ENCODE assay signal across 8 cellular contexts in the genomic region with DNA sequence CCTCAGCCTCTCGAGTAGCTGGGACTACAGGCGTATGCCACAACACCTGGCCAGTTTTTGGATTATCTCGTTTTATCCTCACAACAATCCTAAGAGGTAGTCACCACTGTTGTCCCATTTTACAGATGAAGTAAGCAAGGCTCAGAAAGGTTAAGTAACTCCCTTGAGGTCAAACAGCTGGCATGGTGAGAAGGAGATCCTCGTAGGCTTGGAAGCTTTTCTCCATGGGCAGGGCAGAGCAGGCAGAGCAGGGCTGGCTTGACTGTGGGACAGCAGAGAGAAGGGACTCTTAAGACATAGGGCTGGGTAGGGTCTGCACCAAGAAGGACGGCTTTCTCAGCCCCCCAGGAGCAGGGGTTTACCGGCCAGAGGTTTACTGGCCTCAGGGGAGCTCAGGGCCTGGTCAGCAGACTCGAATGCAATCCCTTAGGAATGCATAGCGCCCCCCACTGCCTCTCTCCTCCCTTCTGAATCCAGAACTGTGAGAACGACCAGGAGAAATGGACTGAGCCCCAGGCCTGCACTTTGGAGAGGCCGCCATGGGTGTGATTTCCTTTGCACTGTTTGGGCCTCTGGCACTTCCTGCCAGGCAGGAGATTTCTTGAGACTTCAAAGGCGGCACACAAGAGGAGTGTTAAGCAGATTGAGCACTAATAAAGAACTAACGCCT. TPM values are rescaled to one million over a fixed set of nuclear protein-coding genes. Genes with fewer than 3 reads are reported as not detected.
A peak's percentile ranks its signal among the peaks of the same experiment; 100 is the strongest.
DNase-seq lines count a peak whose midpoint lies in the region; ATAC-seq and TF ChIP-seq lines count a peak whose summit lies in the region.

No MANE protein-coding gene starts in this region.

- H3K4me1 ChIP-seq in SK-N-SH (ENCODE audit: control insufficient read depth in 1 of 2, insufficient read depth in 2 of 2, low read depth in 1 of 2, low read length in 1 of 2) (no peaks in the 10 kb centered on the region), gastroesophageal sphincter (no peaks in the 10 kb centered on the region), spleen (peaks cover 0 to 14% (median 9%) of the 10 kb centered on the region in 6 donors), body of pancreas (no peaks in the 10 kb centered on the region)

- H4K20me1 ChIP-seq in SK-N-SH (ENCODE audit: insufficient read depth): no peaks in the 10 kb centered on the region

- TF ChIP-seq RAD21 in SK-N-SH (IDR thresholded peaks at IDR 0.05; ENCODE audit: low read length): no peak

- TF ChIP-seq EP300 in SK-N-SH (IDR thresholded peaks at IDR 0.05; ENCODE audit: borderline replicate concordance in 1 of 2, low read depth in 1 of 2, low read length in 1 of 2) (no peak), gastroesophageal sphincter (IDR thresholded peaks at IDR 0.05) (no peak)

- no peaks in the 10 kb centered on the region for H3K27me3 Mint-ChIP-seq in activated T-helper 17 cell treated with anti-CD3 and anti-CD28 coated beads, Interleukin-2, amount 50 U/mL, for 72 hours

- no peak for TF ChIP-seq CTCF in SK-N-SH (IDR thresholded peaks at IDR 0.05)
- no peak for TF ChIP-seq CTCF in gastroesophageal sphincter (IDR thresholded peaks at IDR 0.05)
- no peak for TF ChIP-seq CTCF in spleen (IDR thresholded peaks at IDR 0.05 in 8 of 11, conservative IDR thresholded peaks at IDR 0.05 in 3 of 11)
- no peak for TF ChIP-seq CTCF in body of pancreas (IDR thresholded peaks at IDR 0.05)

- H3K27ac ChIP-seq in SK-N-SH (ENCODE audit: low read depth in 2 of 2, low read length in 1 of 2) (no peak overlapping the region), gastroesophageal sphincter (no peak overlapping the region), spleen (peak overlapping the region in 5 of 8 donors; percentile 6 to 46 (median 23)), body of pancreas (no peak overlapping the region)

- no peaks in the 10 kb centered on the region for H3K9me2 ChIP-seq in SK-N-SH

- H3K9me3 Mint-ChIP-seq in activated T-helper 17 cell treated with anti-CD3 and anti-CD28 coated beads, Interleukin-2, amount 50 U/mL, for 72 hours: no peaks in the 10 kb centered on the region

- WGBS in SK-N-SH (ENCODE audit: low lambda C conversion rate): 63% methylated on average over 10 of the region's 12 CpGs
- 50% methylated on average over 10 of the region's 12 CpGs; no CpG with 5 or more reads in 1 of the 2 donors for WGBS in gastroesophageal sphincter (ENCODE audit: low coverage in 1 of 2), 2 donors
- 49 to 58% (median 51%) methylated on average over 12 of the region's 12 CpGs for WGBS in spleen, 5 donors
- WGBS in body of pancreas, 2 donors: 63 to 70% methylated on average over 11 of the region's 12 CpGs

- no peaks in the 10 kb centered on the region for H3F3A ChIP-seq in SK-N-SH (replicated peaks; ENCODE audit: insufficient read depth)

- peak overlapping the region; percentile 62 for H3K4me3 Mint-ChIP-seq in activated T-helper 17 cell treated with anti-CD3 and anti-CD28 coated beads, Interleukin-2, amount 50 U/mL, for 72 hours

- no peaks in the 10 kb centered on the region for H3K27me3 ChIP-seq in SK-N-SH (ENCODE audit: insufficient read depth)
- H3K27me3 ChIP-seq in gastroesophageal sphincter: no peaks in the 10 kb centered on the region
- H3K27me3 ChIP-seq in spleen (replicated peaks in 1 of 7): no peaks in the 10 kb centered on the region
- H3K27me3 ChIP-seq in body of pancreas: no peaks in the 10 kb centered on the region

- ATAC-seq in SK-N-SH treated with all-trans-retinoic acid at 6 μM for 48 hours: no peak
- peak; percentile 82 for ATAC-seq in activated T-helper 17 cell treated with anti-CD3 and anti-CD28 coated beads, Interleukin-2, amount 50 U/mL, for 72 hours (replicated peaks)
- peak; percentile 36 for ATAC-seq in gastroesophageal sphincter
- no peak for ATAC-seq in body of pancreas

- no peak overlapping the region for H3K4me2 ChIP-seq in SK-N-SH

- H3K36me3 ChIP-seq in SK-N-SH (replicated peaks in 1 of 2; ENCODE audit: control insufficient read depth in 1 of 2, insufficient read depth in 2 of 2, low read length in 1 of 2): no peaks in the 10 kb centered on the region
- H3K36me3 ChIP-seq in gastroesophageal sphincter: no peaks in the 10 kb centered on the region
- H3K36me3 ChIP-seq in spleen: no peaks in the 10 kb centered on the region
- H3K36me3 ChIP-seq in body of pancreas (replicated peaks in 1 of 2; ENCODE audit: insufficient read depth in 1 of 2, low read depth in 2 of 2): no peaks in the 10 kb centered on the region

- DNase-seq in SK-N-SH: no peak
- DNase-seq in spleen: peak; percentile 58
- no peak for DNase-seq in NCI-H2196 treated with DMSO at 0.1 percent for 48 hours (lab: John Stamatoyannopoulos, UW; ENCODE audit: unreplicated experiment)
- no peak for DNase-seq in NCI-H2081 (lab: John Stamatoyannopoulos, UW)
- DNase-seq in body of pancreas: no peak

- H3K4me3 ChIP-seq in SK-N-SH (ENCODE audit: low read depth in 2 of 2, low read length in 1 of 2) (no peak overlapping the region), gastroesophageal sphincter (no peak overlapping the region), spleen (no peak overlapping the region), body of pancreas (no peak overlapping the region)

- CTCF ChIA-PET in SK-N-SH (lab: Yijun Ruan, JAX): interaction anchor here (0.9 to 1.1 kb wide), 2 partner anchors 618 to 669 kb away, joined by 3 read pairs; no protein-coding TSS in a partner anchor

- no peak for TF ChIP-seq POLR2A in gastroesophageal sphincter (IDR thresholded peaks at IDR 0.05)
- TF ChIP-seq POLR2A in spleen (IDR thresholded peaks at IDR 0.05): no peak
- no peak for TF ChIP-seq POLR2A in body of pancreas (IDR thresholded peaks at IDR 0.05)

- H3K36me3 Mint-ChIP-seq in activated T-helper 17 cell treated with anti-CD3 and anti-CD28 coated beads, Interleukin-2, amount 50 U/mL, for 72 hours (ENCODE audit: low read depth): no peaks in the 10 kb centered on the region

- POLR2A ChIA-PET in SK-N-SH (lab: Yijun Ruan, JAX): no interaction called here

- intact Hi-C loops in spleen (cut with DNase I; ENCODE audit: low total_unique reads) (no loop called here), body of pancreas (cut with DNase I) (no loop called here)

- no peaks in the 10 kb centered on the region for H3K79me2 ChIP-seq in SK-N-SH (ENCODE audit: insufficient read depth)

- H3K9me3 ChIP-seq in SK-N-SH (no peaks in the 10 kb centered on the region), gastroesophageal sphincter (no peaks in the 10 kb centered on the region), spleen (no peaks in the 10 kb centered on the region), body of pancreas (no peaks in the 10 kb centered on the region)

- no peak overlapping the region for H3K9ac ChIP-seq in SK-N-SH

- H3K4me1 Mint-ChIP-seq in activated T-helper 17 cell treated with anti-CD3 and anti-CD28 coated beads, Interleukin-2, amount 50 U/mL, for 72 hours: peaks cover 22% of the 10 kb centered on the region

- 0 out of 2 replicates have a peak overlapping the region, but pooled peaks have one; percentile 41 for H2AFZ ChIP-seq in SK-N-SH (ENCODE audit: low read depth)

- peak overlapping the region; percentile 88 for H3K27ac Mint-ChIP-seq in activated T-helper 17 cell treated with anti-CD3 and anti-CD28 coated beads, Interleukin-2, amount 50 U/mL, for 72 hours

TF ChIP-seq in SK-N-SH, 30 proteins besides CTCF, POLR2A, EP300 and RAD21:
- TF ChIP-seq FOXM1 (IDR thresholded peaks at IDR 0.05; ENCODE audit: low read depth): no peak

TF ChIP-seq in SK-N-SH treated with all-trans-retinoic acid at 6 μM for 48 hours, 23 proteins besides CTCF, POLR2A, EP300 and RAD21:
- TF ChIP-seq, protein P1, sequence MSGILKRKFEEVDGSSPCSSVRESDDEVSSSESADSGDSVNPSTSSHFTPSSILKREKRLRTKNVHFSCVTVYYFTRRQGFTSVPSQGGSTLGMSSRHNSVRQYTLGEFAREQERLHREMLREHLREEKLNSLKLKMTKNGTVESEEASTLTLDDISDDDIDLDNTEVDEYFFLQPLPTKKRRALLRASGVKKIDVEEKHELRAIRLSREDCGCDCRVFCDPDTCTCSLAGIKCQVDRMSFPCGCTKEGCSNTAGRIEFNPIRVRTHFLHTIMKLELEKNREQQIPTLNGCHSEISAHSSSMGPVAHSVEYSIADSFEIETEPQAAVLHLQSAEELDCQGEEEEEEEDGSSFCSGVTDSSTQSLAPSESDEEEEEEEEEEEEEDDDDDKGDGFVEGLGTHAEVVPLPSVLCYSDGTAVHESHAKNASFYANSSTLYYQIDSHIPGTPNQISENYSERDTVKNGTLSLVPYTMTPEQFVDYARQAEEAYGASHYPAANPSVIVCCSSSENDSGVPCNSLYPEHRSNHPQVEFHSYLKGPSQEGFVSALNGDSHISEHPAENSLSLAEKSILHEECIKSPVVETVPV (CRISPR knock-in tag; IDR thresholded peaks at IDR 0.05): no peak
- TF ChIP-seq, protein P2, sequence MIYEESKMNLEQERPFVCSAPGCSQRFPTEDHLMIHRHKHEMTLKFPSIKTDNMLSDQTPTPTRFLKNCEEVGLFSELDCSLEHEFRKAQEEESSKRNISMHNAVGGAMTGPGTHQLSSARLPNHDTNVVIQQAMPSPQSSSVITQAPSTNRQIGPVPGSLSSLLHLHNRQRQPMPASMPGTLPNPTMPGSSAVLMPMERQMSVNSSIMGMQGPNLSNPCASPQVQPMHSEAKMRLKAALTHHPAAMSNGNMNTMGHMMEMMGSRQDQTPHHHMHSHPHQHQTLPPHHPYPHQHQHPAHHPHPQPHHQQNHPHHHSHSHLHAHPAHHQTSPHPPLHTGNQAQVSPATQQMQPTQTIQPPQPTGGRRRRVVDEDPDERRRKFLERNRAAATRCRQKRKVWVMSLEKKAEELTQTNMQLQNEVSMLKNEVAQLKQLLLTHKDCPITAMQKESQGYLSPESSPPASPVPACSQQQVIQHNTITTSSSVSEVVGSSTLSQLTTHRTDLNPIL (CRISPR knock-in tag; IDR thresholded peaks at IDR 0.05; ENCODE audit: low read depth): no peak
- TF ChIP-seq ZFP3 (CRISPR knock-in tag; IDR thresholded peaks at IDR 0.05): no peak
- no peak for TF ChIP-seq ZC3H10 (CRISPR knock-in tag; IDR thresholded peaks at IDR 0.05)

RNA-seq across cellular contexts. Expression of a gene that starts 14.0 kb away (rescaled TPM):
- polyA plus RNA-seq in SK-N-SH (2012; rRNA removed): 8.3 and 10.6 TPM in 2 replicates
- 9.4 and 10.1 TPM in 2 replicates for polyA plus RNA-seq in SK-N-SH (2012; cell fraction: cytosol; rRNA removed)
- 6.2 and 12.3 TPM in 2 replicates for polyA plus RNA-seq in SK-N-SH (2012; cell fraction: nucleus; rRNA removed)
- 10 to 100 TPM; 16.3 to 32.2 TPM for total RNA-seq in activated T-helper 17 cell treated with anti-CD3 and anti-CD28 coated beads, Interleukin-2, amount 50 U/mL, for 72 hours
- total RNA-seq in gastroesophageal sphincter: 10 to 100 TPM; 25.5 to 31.6 (median 28.9) TPM
- total RNA-seq in spleen: 10 to 100 TPM; 11.6 to 27.9 (median 19.5) TPM
- polyA plus RNA-seq in spleen: 10 to 100 TPM; 11.9 to 19.0 (median 14.2) TPM
- 10 to 100 TPM; 10.9 to 20.4 TPM for total RNA-seq in body of pancreas

Comparison
In these comparisons a context has a peak if more than half of its experiments do, and no peak if none do; other contexts are left out.
1. H3K27ac ChIP-seq: peak in spleen (5 of 8); none in SK-N-SH (0 of 2), gastroesophageal sphincter (0 of 4) and body of pancreas (0 of 4).
2. ATAC-seq: peak in activated T-helper 17 cell treated with anti-CD3 and anti-CD28 coated beads, Interleukin-2, amount 50 U/mL, for 72 hours (single experiment) and gastroesophageal sphincter (single experiment); none in SK-N-SH treated with all-trans-retinoic acid at 6 μM for 48 hours (single experiment) and body of pancreas (single experiment).